Comparison of ENCODE assay signal across 1 cellular context in the genomic region with DNA sequence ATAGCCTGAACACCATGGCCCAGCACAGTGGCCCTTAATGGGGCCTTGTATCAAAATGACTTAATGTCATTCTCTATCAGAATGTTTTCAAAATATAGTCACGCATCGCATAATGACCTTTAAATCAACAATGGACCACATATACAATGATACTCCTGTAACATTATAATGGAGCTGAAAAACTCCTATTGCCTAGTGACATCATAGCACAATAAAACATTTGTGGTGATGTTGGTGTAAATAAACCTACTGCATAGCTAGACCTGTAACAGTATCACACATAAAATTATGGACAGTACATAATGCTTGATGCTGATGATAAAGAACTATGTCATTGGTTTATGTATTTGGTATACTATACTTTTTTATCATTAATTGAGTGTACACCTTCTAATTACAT.
TF ChIP-seq lines count a peak whose summit lies in the region.

No MANE protein-coding gene starts in this region.

TF ChIP-seq in GM12878, 131 proteins besides CTCF, POLR2A, EP300 and RAD21:
- TF ChIP-seq, protein P1, sequence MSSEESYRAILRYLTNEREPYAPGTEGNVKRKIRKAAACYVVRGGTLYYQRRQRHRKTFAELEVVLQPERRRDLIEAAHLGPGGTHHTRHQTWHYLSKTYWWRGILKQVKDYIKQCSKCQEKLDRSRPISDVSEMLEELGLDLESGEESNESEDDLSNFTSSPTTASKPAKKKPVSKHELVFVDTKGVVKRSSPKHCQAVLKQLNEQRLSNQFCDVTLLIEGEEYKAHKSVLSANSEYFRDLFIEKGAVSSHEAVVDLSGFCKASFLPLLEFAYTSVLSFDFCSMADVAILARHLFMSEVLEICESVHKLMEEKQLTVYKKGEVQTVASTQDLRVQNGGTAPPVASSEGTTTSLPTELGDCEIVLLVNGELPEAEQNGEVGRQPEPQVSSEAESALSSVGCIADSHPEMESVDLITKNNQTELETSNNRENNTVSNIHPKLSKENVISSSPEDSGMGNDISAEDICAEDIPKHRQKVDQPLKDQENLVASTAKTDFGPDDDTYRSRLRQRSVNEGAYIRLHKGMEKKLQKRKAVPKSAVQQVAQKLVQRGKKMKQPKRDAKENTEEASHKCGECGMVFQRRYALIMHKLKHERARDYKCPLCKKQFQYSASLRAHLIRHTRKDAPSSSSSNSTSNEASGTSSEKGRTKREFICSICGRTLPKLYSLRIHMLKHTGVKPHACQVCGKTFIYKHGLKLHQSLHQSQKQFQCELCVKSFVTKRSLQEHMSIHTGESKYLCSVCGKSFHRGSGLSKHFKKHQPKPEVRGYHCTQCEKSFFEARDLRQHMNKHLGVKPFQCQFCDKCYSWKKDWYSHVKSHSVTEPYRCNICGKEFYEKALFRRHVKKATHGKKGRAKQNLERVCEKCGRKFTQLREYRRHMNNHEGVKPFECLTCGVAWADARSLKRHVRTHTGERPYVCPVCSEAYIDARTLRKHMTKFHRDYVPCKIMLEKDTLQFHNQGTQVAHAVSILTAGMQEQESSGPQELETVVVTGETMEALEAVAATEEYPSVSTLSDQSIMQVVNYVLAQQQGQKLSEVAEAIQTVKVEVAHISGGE (CRISPR knock-in tag; IDR thresholded peaks at IDR 0.05): no peak
- no peak for TF ChIP-seq EGR1 (IDR thresholded peaks at IDR 0.05; ENCODE audit: borderline replicate concordance in 1 of 2, low read depth in 2 of 2, low read length in 2 of 2)
- no peak for TF ChIP-seq NFIC (IDR thresholded peaks at IDR 0.05; ENCODE audit: low read depth, low read length)
- TF ChIP-seq YBX1 (IDR thresholded peaks at IDR 0.05): no peak
- TF ChIP-seq, protein P2, sequence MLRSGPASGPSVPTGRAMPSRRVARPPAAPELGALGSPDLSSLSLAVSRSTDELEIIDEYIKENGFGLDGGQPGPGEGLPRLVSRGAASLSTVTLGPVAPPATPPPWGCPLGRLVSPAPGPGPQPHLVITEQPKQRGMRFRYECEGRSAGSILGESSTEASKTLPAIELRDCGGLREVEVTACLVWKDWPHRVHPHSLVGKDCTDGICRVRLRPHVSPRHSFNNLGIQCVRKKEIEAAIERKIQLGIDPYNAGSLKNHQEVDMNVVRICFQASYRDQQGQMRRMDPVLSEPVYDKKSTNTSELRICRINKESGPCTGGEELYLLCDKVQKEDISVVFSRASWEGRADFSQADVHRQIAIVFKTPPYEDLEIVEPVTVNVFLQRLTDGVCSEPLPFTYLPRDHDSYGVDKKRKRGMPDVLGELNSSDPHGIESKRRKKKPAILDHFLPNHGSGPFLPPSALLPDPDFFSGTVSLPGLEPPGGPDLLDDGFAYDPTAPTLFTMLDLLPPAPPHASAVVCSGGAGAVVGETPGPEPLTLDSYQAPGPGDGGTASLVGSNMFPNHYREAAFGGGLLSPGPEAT (IDR thresholded peaks at IDR 0.05; ENCODE audit: low read depth): no peak
- TF ChIP-seq SMAD5 (IDR thresholded peaks at IDR 0.05; ENCODE audit: low read depth): no peak
